ENCODE assay signal across 11 cellular contexts in the genomic region with DNA sequence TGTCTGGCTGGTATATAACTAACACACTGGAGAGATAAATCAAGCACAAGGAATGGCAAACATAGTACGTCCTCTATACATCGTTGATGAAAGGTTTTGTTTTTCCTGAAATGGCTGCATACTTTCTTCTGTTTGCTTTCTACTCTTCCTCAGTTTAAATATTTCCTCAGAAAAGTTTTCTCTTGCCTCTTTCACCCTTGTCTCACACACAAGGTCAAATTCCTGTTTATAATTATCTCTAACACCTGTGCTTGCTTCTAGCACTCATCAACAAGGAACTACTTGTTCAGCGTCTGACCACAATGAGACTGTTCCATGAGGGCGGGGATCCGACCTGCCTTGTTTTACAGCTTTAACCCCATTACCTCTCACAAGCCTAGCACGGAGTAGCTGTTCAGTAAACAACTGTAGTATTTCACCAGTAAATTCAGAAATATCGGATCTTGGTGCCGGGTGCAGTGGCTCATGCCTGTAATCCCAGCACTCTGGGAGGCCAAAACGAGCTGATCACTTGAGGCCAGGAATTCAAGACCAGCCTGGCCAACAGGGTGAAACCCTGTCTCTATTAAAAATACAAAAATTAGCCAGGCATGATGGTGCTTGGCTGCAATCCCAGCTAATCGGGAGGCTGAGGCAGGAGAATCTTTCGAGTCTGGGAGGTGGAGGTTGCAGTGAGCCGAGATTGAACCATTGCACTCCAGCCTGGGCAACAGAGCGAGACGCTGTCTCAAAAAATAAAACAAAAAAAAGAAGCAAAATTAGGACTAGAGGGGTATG. TPM values are rescaled to one million over a fixed set of nuclear protein-coding genes. Genes with fewer than 3 reads are reported as not detected.
DNase-seq lines count a peak whose midpoint lies in the region; ATAC-seq and TF ChIP-seq lines count a peak whose summit lies in the region.
"Had no signal": no experiment of that assay in that cellular context is flagged by ENCODE, and none has a peak within 500 bp of the region (broad histone marks: within the 10 kb centered on the region; RNA-seq: fewer than 3 reads in every experiment).

No MANE protein-coding gene starts in this region.

- H3K4me1 Mint-ChIP-seq in activated CD8-positive, alpha-beta T cell treated with anti-CD3 and anti-CD28 coated beads for 36 hours (ENCODE audit: low read depth), result peaks cover 13% of the 10 kb centered on the region
- peaks cover 15% of the 10 kb centered on the region for H3K4me1 Mint-ChIP-seq in activated naive CD8-positive, alpha-beta T cell treated with anti-CD3 and anti-CD28 coated beads for 36 hours

- H3K27me3 ChIP-seq in HUES48 (ENCODE audit: control insufficient read depth, insufficient read depth, low read length), result no peaks in the 10 kb centered on the region
- no peaks in the 10 kb centered on the region for H3K27me3 ChIP-seq in PC-9 (ENCODE audit: insufficient read depth, low read depth)

- H3K9me3 ChIP-seq in HUES48 (ENCODE audit: control insufficient read depth, insufficient read depth, low read length) (no peaks in the 10 kb centered on the region), PC-9 (ENCODE audit: insufficient read depth, low read depth) (no peaks in the 10 kb centered on the region)

- no peak overlapping the region for H3K4me3 Mint-ChIP-seq in activated CD8-positive, alpha-beta T cell treated with anti-CD3 and anti-CD28 coated beads for 36 hours
- H3K4me3 Mint-ChIP-seq in activated naive CD8-positive, alpha-beta T cell treated with anti-CD3 and anti-CD28 coated beads for 36 hours, result no peak overlapping the region
- H3K4me3 Mint-ChIP-seq: activated naive CD8-positive, alpha-beta T cell; CD8-positive, alpha-beta T cell had no signal

- H3K79me2 ChIP-seq in PC-9 (ENCODE audit: low read depth), result peaks cover 38% of the 10 kb centered on the region

- BruUV-seq in PC-9 (replicated peaks; lab: Mats Ljungman, UMichigan), result no TSS peak

- intact Hi-C loops in PC-9 (cut with micrococcal nuclease; ENCODE audit: unreplicated experiment), result loop anchor here (2.0 kb wide), 2 partner anchors 19 to 37 kb away; partner anchors contain the start of gene NR6A1
- intact Hi-C loops in activated CD8-positive, alpha-beta T cell treated with anti-CD3 and anti-CD28 coated beads for 36 hours (cut with micrococcal nuclease), result no loop called here

- H3K4me1 ChIP-seq in HUES48 (ENCODE audit: control insufficient read depth, insufficient read depth, low read length) (peaks cover 21% of the 10 kb centered on the region), PC-9 (replicated peaks; ENCODE audit: insufficient read depth) (peaks cover 34% of the 10 kb centered on the region)

- H3K27ac Mint-ChIP-seq in activated CD8-positive, alpha-beta T cell treated with anti-CD3 and anti-CD28 coated beads for 36 hours, result no peak overlapping the region
- H3K27ac Mint-ChIP-seq in activated naive CD8-positive, alpha-beta T cell treated with anti-CD3 and anti-CD28 coated beads for 36 hours, result no peak overlapping the region
- H3K27ac Mint-ChIP-seq: activated naive CD8-positive, alpha-beta T cell; CD8-positive, alpha-beta T cell had no signal

- H3K36me3 ChIP-seq in HUES48 (ENCODE audit: control insufficient read depth, insufficient read depth, low read length) (peaks cover 8% of the 10 kb centered on the region), PC-9 (ENCODE audit: low read depth) (peaks cover 14% of the 10 kb centered on the region; the same call in 1 of the 2 replicates)

- H3K9me3 Mint-ChIP-seq in activated CD8-positive, alpha-beta T cell treated with anti-CD3 and anti-CD28 coated beads for 36 hours, result no peaks in the 10 kb centered on the region
- no peaks in the 10 kb centered on the region for H3K9me3 Mint-ChIP-seq in activated naive CD8-positive, alpha-beta T cell treated with anti-CD3 and anti-CD28 coated beads for 36 hours
- H3K9me3 Mint-ChIP-seq: CD8-positive, alpha-beta T cell had no signal

- H3K4me3 ChIP-seq in HUES48 (ENCODE audit: low read depth, low read length), result no peak overlapping the region
- H3K4me3 ChIP-seq in PC-9, result peak overlapping the region; percentile 20; the same call in 1 of the 2 replicates

- H3K36me3 Mint-ChIP-seq in activated CD8-positive, alpha-beta T cell treated with anti-CD3 and anti-CD28 coated beads for 36 hours (ENCODE audit: low read depth), result no peaks in the 10 kb centered on the region
- H3K36me3 Mint-ChIP-seq in activated naive CD8-positive, alpha-beta T cell treated with anti-CD3 and anti-CD28 coated beads for 36 hours, result no peaks in the 10 kb centered on the region
- H3K36me3 Mint-ChIP-seq: activated naive CD8-positive, alpha-beta T cell; CD8-positive, alpha-beta T cell had no signal

- H3K9me2 ChIP-seq in PC-9 (ENCODE audit: insufficient read depth), result no peaks in the 10 kb centered on the region; the same call in 1 of the 2 replicates

- H3K27ac ChIP-seq in HUES48 (ENCODE audit: low read depth, low read length) (peak overlapping the region; percentile 88), PC-9 (peak overlapping the region; percentile 80)

- CTCF ChIA-PET in PC-9 (lab: Charles Lee), result interaction anchor here (0.6 to 1.8 kb wide), 4 partner anchors 9 to 75 kb away, joined by 4 to 9 read pairs (median 6); no protein-coding TSS in a partner anchor
- CTCF ChIA-PET in activated CD8-positive, alpha-beta T cell treated with anti-CD3 and anti-CD28 coated beads for 36 hours (lab: Charles Lee), result interaction anchor here (1.0 to 1.7 kb wide), 4 partner anchors 9 to 118 kb away, joined by 3 to 5 read pairs (median 4); no protein-coding TSS in a partner anchor

- H4K20me1 ChIP-seq in PC-9 (ENCODE audit: insufficient read depth), result 0 out of 2 replicates have a peak, but pooled peaks cover 5% of the 10 kb centered on the region

- DNase-seq in PC-9 (peak; percentile 60 to 93), glomerular visceral epithelial cell (ENCODE audit: extremely low spot score) (peak; percentile 27), renal cortical epithelial cell (ENCODE audit: low read depth) (peak; percentile 66)
- no peak for DNase-seq in activated CD8-positive, alpha-beta T cell treated with anti-CD3 and anti-CD28 coated beads for 36 hours
- DNase-seq in activated naive CD8-positive, alpha-beta T cell treated with anti-CD3 and anti-CD28 coated beads for 36 hours, result no peak
- DNase-seq: CD8-positive, alpha-beta T cell; effector memory CD4-positive, alpha-beta T cell had no signal

- peaks cover 10% of the 10 kb centered on the region for H3K27me3 Mint-ChIP-seq in activated CD8-positive, alpha-beta T cell treated with anti-CD3 and anti-CD28 coated beads for 36 hours
- peaks cover 24% of the 10 kb centered on the region for H3K27me3 Mint-ChIP-seq in activated naive CD8-positive, alpha-beta T cell treated with anti-CD3 and anti-CD28 coated beads for 36 hours

- no peak for TF ChIP-seq CTCF in PC-9 (conservative IDR thresholded peaks at IDR 0.05)
- no peak for TF ChIP-seq CTCF in activated CD8-positive, alpha-beta T cell treated with anti-CD3 and anti-CD28 coated beads for 36 hours (IDR thresholded peaks at IDR 0.05)

- H3K4me2 ChIP-seq in PC-9, result peak overlapping the region; percentile 60

- no peak for ATAC-seq in HG02610 (IDR thresholded peaks at IDR 0.05; ENCODE audit: unreplicated experiment)
- no peak for ATAC-seq in activated CD8-positive, alpha-beta T cell treated with anti-CD3 and anti-CD28 coated beads for 36 hours
- ATAC-seq in GM19397 (IDR thresholded peaks at IDR 0.05; ENCODE audit: unreplicated experiment), result no peak
- ATAC-seq: CD8-positive, alpha-beta T cell had no signal

- POLR2A ChIA-PET in PC-9 (lab: Charles Lee; ENCODE audit: unreplicated experiment), result interaction anchor here (0.6 to 1.2 kb wide), 6 partner anchors 30 to 527 kb away, joined by 3 to 9 read pairs (median 6); partner anchors contain the start of gene GAPVD1
- POLR2A ChIA-PET in activated CD8-positive, alpha-beta T cell treated with anti-CD3 and anti-CD28 coated beads for 36 hours (lab: Charles Lee), result interaction anchor here (1.4 kb wide), 1 partner anchor 8 kb away, joined by 3 read pairs; no protein-coding TSS in a partner anchor

- H2AFZ ChIP-seq in PC-9, result no peak overlapping the region

- H3K9ac ChIP-seq in HUES48 (ENCODE audit: low read depth, low read length), result no peak overlapping the region

- H3F3A ChIP-seq in PC-9 (ENCODE audit: insufficient read depth, low read depth), result peaks cover 31% of the 10 kb centered on the region

RNA-seq across cellular contexts. Expression of gene NR6A1, which starts 37.0 kb away (rescaled TPM):
- total RNA-seq in PC-9 (2021) (13.0 TPM in 2 replicates), renal cortical epithelial cell (6.0 and 6.1 TPM in 2 replicates)
- 1 to 10 TPM in 1 of 2 experiments, under 1 TPM in 1; 0.74 to 1.1 TPM for total RNA-seq in activated CD8-positive, alpha-beta T cell treated with anti-CD3 and anti-CD28 coated beads for 36 hours
- total RNA-seq in activated naive CD8-positive, alpha-beta T cell treated with anti-CD3 and anti-CD28 coated beads for 36 hours, result 1 to 10 TPM; 1.2 to 1.3 TPM
- total RNA-seq: CD8-positive, alpha-beta T cell had no signal

RNA-seq across cellular contexts. Expression of gene OLFML2A, which starts 42.8 kb away (rescaled TPM):
- total RNA-seq in PC-9 (2021) (5.7 and 9.0 TPM in 2 replicates), renal cortical epithelial cell (2.1 and 6.6 TPM in 2 replicates)
- total RNA-seq in activated CD8-positive, alpha-beta T cell treated with anti-CD3 and anti-CD28 coated beads for 36 hours, result not detected
- total RNA-seq in activated naive CD8-positive, alpha-beta T cell treated with anti-CD3 and anti-CD28 coated beads for 36 hours, result not detected
- total RNA-seq: CD8-positive, alpha-beta T cell had no signal

Comparison
In these comparisons a context has a peak if more than half of its experiments do, and no peak if none do; other contexts are left out.
1. DNase-seq: peak in PC-9 (2 of 2), glomerular visceral epithelial cell (single experiment) and renal cortical epithelial cell (single experiment); none in activated CD8-positive, alpha-beta T cell treated with anti-CD3 and anti-CD28 coated beads for 36 hours (single experiment) and activated naive CD8-positive, alpha-beta T cell treated with anti-CD3 and anti-CD28 coated beads for 36 hours (single experiment).